ENCODE assay signal across 19 cellular contexts in genomic region chr10:73075829-73076228, GRCh38. TPM values are rescaled to one million over a fixed set of nuclear protein-coding genes. Genes with fewer than 3 reads are reported as not detected.
A peak's percentile ranks its signal among the peaks of the same experiment; 100 is the strongest.
DNase-seq lines count a peak whose midpoint lies in the region; ATAC-seq, FAIRE-seq and TF ChIP-seq lines count a peak whose summit lies in the region.
"Had no signal": no experiment of that assay in that cellular context is flagged by ENCODE, and none has a peak within 500 bp of the region (broad histone marks: within the 10 kb centered on the region; RNA-seq: fewer than 3 reads in every experiment).

No MANE protein-coding gene starts in this region.

- no peak overlapping the region for H3K4me2 ChIP-seq in HepG2 (ENCODE audit: low read depth, low read length)

- H4K20me1 ChIP-seq in HepG2 (ENCODE audit: insufficient read depth, low read length) = peaks cover 58% of the 10 kb centered on the region

- H3K9me3 ChIP-seq in left ventricle myocardium inferior (replicated peaks) (no peaks in the 10 kb centered on the region), HepG2 (ENCODE audit: low read length) (no peaks in the 10 kb centered on the region), sigmoid colon (no peaks in the 10 kb centered on the region), uterus (no peaks in the 10 kb centered on the region)
- H3K9me3 ChIP-seq: Peyer's patch had no signal

- in situ Hi-C loops in HepG2 (cut with HindIII; ENCODE audit: extremely low pct_ligation_motif_present, low pct_unique_long_range_greater_than_20kb) = no loop called here

- H2AFZ ChIP-seq in HepG2 (ENCODE audit: low read length) = no peak overlapping the region

- intact Hi-C loops in left ventricle myocardium inferior (cut with micrococcal nuclease) (no loop called here), Right ventricle myocardium inferior (cut with DNase I) (no loop called here), HepG2 (cut with micrococcal nuclease; ENCODE audit: unreplicated experiment) (no loop called here), sigmoid colon (cut with DNase I) (no loop called here), uterus (cut with DNase I; ENCODE audit: low total_unique reads) (no loop called here)

- no TSS peak for BruUV-seq in HepG2 (replicated peaks; lab: Mats Ljungman, UMichigan)

- H3K9ac ChIP-seq in HepG2 (ENCODE audit: insufficient read depth, low read depth, low read length) = no peak overlapping the region

- POLR2A ChIA-PET in HepG2 (lab: Yijun Ruan, JAX) = no interaction called here

- 91% methylated on average over 3 of the region's 3 CpGs for WGBS in HepG2 (ENCODE audit: low lambda C conversion rate)
- 74 to 95% methylated on average over 3 of the region's 3 CpGs for whole genome bisulfite sequencing in sigmoid colon, 2 donors

- H3K27ac ChIP-seq in left ventricle myocardium inferior (replicated peaks) = peak overlapping the region; percentile 86
- no peak overlapping the region for H3K27ac ChIP-seq in HepG2 (ENCODE audit: extremely low read length, insufficient read depth, low read length)
- peak overlapping the region; percentile 71 to 82 (median 76) for H3K27ac ChIP-seq in sigmoid colon
- H3K27ac ChIP-seq in uterus = peak overlapping the region; percentile 74 to 97

- peak overlapping the region; percentile 50 for H3K4me3 ChIP-seq in left ventricle myocardium inferior
- H3K4me3 ChIP-seq in HepG2 (replicated peaks in 1 of 3; ENCODE audit: insufficient read depth in 1 of 3, low read depth in 2 of 3, low read length in 3 of 3) = no peak overlapping the region
- H3K4me3 ChIP-seq in sigmoid colon = no peak overlapping the region
- no peak overlapping the region for H3K4me3 ChIP-seq in uterus
- H3K4me3 ChIP-seq: Peyer's patch had no signal

- ATAC-seq in Right ventricle myocardium inferior (no peak), HepG2 (no peak)

- H3K4me1 ChIP-seq in left ventricle myocardium inferior = peaks cover 40% of the 10 kb centered on the region
- no peaks in the 10 kb centered on the region for H3K4me1 ChIP-seq in HepG2 (ENCODE audit: insufficient read depth, low read length)
- H3K4me1 ChIP-seq in sigmoid colon = peaks cover 0 to 19% (median 15%) of the 10 kb centered on the region in 4 donors
- H3K4me1 ChIP-seq in uterus = peaks cover 0 to 4% of the 10 kb centered on the region in 2 donors
- H3K4me1 ChIP-seq: Peyer's patch had no signal

- TF ChIP-seq POLR2A in HepG2 (IDR thresholded peaks at IDR 0.05; ENCODE audit: insufficient read depth in 1 of 2, low read depth in 2 of 2, low read length in 2 of 2) (no peak), sigmoid colon (IDR thresholded peaks at IDR 0.05) (no peak), uterus (IDR thresholded peaks at IDR 0.05) (no peak)

- DNase-seq in left ventricle myocardium inferior (no peak), Right ventricle myocardium inferior (ENCODE audit: missing footprints) (no peak), HepG2 (ENCODE audit: low spot score) (no peak), sigmoid colon (no peak), uterus (no peak), NCI-H1694 (lab: John Stamatoyannopoulos, UW) (no peak), occipital lobe (lab: John Stamatoyannopoulos, UW) (no peak)
- no peak for DNase-seq in activated T-cell treated with anti-CD3 and anti-CD28 coated beads, Interleukin-2, amount 50 U/mL, for 48 hours
- DNase-seq: COR-L47, DMS153, EL, H9, Karpas-422, MM.1S, NCI-H1105, NCI-H187 treated with DMSO at 0.1 percent for 48 hours, NCI-H446, NCI-H82, Peyer's patch had no signal

- no peak for TF ChIP-seq EP300 in HepG2 (IDR thresholded peaks at IDR 0.05; ENCODE audit: low read depth in 2 of 2, low read length in 2 of 2)
- no peak for TF ChIP-seq EP300 in HepG2 (CRISPR knock-in tag; IDR thresholded peaks at IDR 0.05; ENCODE audit: borderline replicate concordance)
- TF ChIP-seq EP300 in sigmoid colon (IDR thresholded peaks at IDR 0.05) = no peak

- H3K36me3 ChIP-seq in left ventricle myocardium inferior (peaks cover 47% of the 10 kb centered on the region), HepG2 (replicated peaks in 1 of 2; ENCODE audit: control insufficient read depth in 1 of 2, insufficient read depth in 2 of 2, low read length in 2 of 2) (peaks cover 5 to 51% of the 10 kb centered on the region in 2 experiments; a peak in 3 of 5 replicates), sigmoid colon (peaks cover 0 to 35% (median 3%) of the 10 kb centered on the region in 4 donors), uterus (no peaks in the 10 kb centered on the region)

- peaks cover 55% of the 10 kb centered on the region for H3K79me2 ChIP-seq in HepG2 (ENCODE audit: insufficient read depth, low read length)

- H3K27me3 ChIP-seq in left ventricle myocardium inferior (ENCODE audit: low read depth) (no peaks in the 10 kb centered on the region), HepG2 (ENCODE audit: control insufficient read depth in 1 of 2, insufficient read depth in 2 of 2, low read length in 2 of 2) (no peaks in the 10 kb centered on the region), sigmoid colon (no peaks in the 10 kb centered on the region), uterus (no peaks in the 10 kb centered on the region)
- H3K27me3 ChIP-seq: Peyer's patch had no signal

- no peak for TF ChIP-seq RAD21 in HepG2 (CRISPR knock-in tag; IDR thresholded peaks at IDR 0.05)

- CTCF ChIA-PET in HepG2 (lab: Yijun Ruan, JAX; ENCODE audit: low intra/inter-chr PET ratio, low total read pairs) = no interaction called here

- no peak for FAIRE-seq in HepG2 (lab: Jason Lieb, UNC)

- TF ChIP-seq CTCF in left ventricle myocardium inferior (IDR thresholded peaks at IDR 0.05; ENCODE audit: borderline replicate concordance) (no peak), HepG2 (CRISPR knock-in tag; IDR thresholded peaks at IDR 0.05) (no peak), sigmoid colon (IDR thresholded peaks at IDR 0.05) (no peak), uterus (IDR thresholded peaks at IDR 0.05) (no peak)

TF ChIP-seq in HepG2, 621 proteins besides CTCF, POLR2A, EP300 and RAD21 (continues in another document):
- no peak for TF ChIP-seq HNRNPLL (IDR thresholded peaks at IDR 0.05; ENCODE audit: low read depth, low read length, poor library complexity, severe bottlenecking)
- TF ChIP-seq GPN1 (CRISPR knock-in tag; IDR thresholded peaks at IDR 0.05; ENCODE audit: borderline replicate concordance) = no peak

RNA-seq across cellular contexts. Expression of gene P4HA1, which starts 20.8 kb away (rescaled TPM):
- total RNA-seq in left ventricle myocardium inferior (97.1 TPM), Right ventricle myocardium inferior (77.0 TPM), HepG2 (2016; rRNA removed; fragmentation: Illumina TruSeq; extraction: Trizol) (39.0 and 63.1 TPM in 2 replicates), sigmoid colon (10 to 100 TPM; 15.2 to 25.0 (median 20.0) TPM), uterus (100 to 1,000 TPM in 1 of 4 donors, 10 to 100 TPM in 3; 17.7 to 154 (median 31.2) TPM), occipital lobe (41.3 TPM)
- 11.3 TPM in 2 replicates for total RNA-seq in HepG2 (2016; cell fraction: cytosol; rRNA removed; fragmentation: Illumina TruSeq; extraction: Trizol; ENCODE audit: low read depth)
- 39.0 and 64.4 TPM in 2 replicates for total RNA-seq in HepG2 (2016; cell fraction: insoluble cytoplasmic fraction; rRNA removed; fragmentation: Illumina TruSeq; extraction: Trizol)
- total RNA-seq in HepG2 (2016; cell fraction: membrane; rRNA removed; fragmentation: Illumina TruSeq; extraction: Trizol) = 21.6 and 25.4 TPM in 2 replicates
- total RNA-seq in HepG2 (2016; cell fraction: nucleus; rRNA removed; fragmentation: Illumina TruSeq; extraction: Trizol) = 64.0 and 71.0 TPM in 2 replicates
- polyA plus RNA-seq in HepG2 (2011; rRNA removed) (137 and 196 TPM in 2 replicates), sigmoid colon (10 to 100 TPM in 2 of 3 donors, 1 to 10 TPM in 1; 4.2 to 15.1 (median 11.1) TPM)
- polyA plus RNA-seq in HepG2 (2011; cell fraction: cytosol; rRNA removed) = 76.6 and 126 TPM in 2 replicates
- 43.9 and 52.6 TPM in 2 replicates for polyA plus RNA-seq in HepG2 (2011; cell fraction: nucleus; rRNA removed)
- polyA plus RNA-seq in HepG2 (2012) = 219 and 241 TPM in 2 replicates
- polyA plus RNA-seq in HepG2 (2016; cell fraction: cytosol; fragmentation: Illumina TruSeq; extraction: Trizol; ENCODE audit: low read depth) = 5.6 and 5.7 TPM in 2 replicates
- 28.0 TPM in 2 replicates for polyA plus RNA-seq in HepG2 (2016; cell fraction: insoluble cytoplasmic fraction; fragmentation: Illumina TruSeq; extraction: Trizol; ENCODE audit: low read depth)
- 11.2 and 11.8 TPM in 2 replicates for polyA plus RNA-seq in HepG2 (2016; cell fraction: membrane; fragmentation: Illumina TruSeq; extraction: Trizol; ENCODE audit: low read depth)
- 59.1 and 61.8 TPM in 2 replicates for polyA plus RNA-seq in HepG2 (2016; cell fraction: nucleus; fragmentation: Illumina TruSeq; extraction: Trizol; ENCODE audit: insufficient read depth, low read depth)
- polyA minus RNA-seq in HepG2 (2011; rRNA and poly(A)+ RNA removed; ENCODE audit: low replicate concordance) = 7.7 and 38.5 TPM in 2 replicates
- 92.9 and 99.9 TPM in 2 replicates for polyA minus RNA-seq in HepG2 (2011; cell fraction: cytosol; rRNA and poly(A)+ RNA removed)
- polyA minus RNA-seq in HepG2 (2011; cell fraction: nucleus; rRNA and poly(A)+ RNA removed) = 169 and 183 TPM in 2 replicates

RNA-seq across cellular contexts. Expression of gene NUDT13, which starts 34.4 kb away (rescaled TPM):
- total RNA-seq in left ventricle myocardium inferior = 5.6 TPM
- 3.6 TPM for total RNA-seq in Right ventricle myocardium inferior
- 2.5 and 4.2 TPM in 2 replicates for total RNA-seq in HepG2 (2016; rRNA removed; fragmentation: Illumina TruSeq; extraction: Trizol)
- 0.62 and 0.71 TPM in 2 replicates for total RNA-seq in HepG2 (2016; cell fraction: cytosol; rRNA removed; fragmentation: Illumina TruSeq; extraction: Trizol; ENCODE audit: low read depth)
- total RNA-seq in HepG2 (2016; cell fraction: insoluble cytoplasmic fraction; rRNA removed; fragmentation: Illumina TruSeq; extraction: Trizol) = 2.6 and 3.4 TPM in 2 replicates
- 1.4 and 1.7 TPM in 2 replicates for total RNA-seq in HepG2 (2016; cell fraction: membrane; rRNA removed; fragmentation: Illumina TruSeq; extraction: Trizol)
- total RNA-seq in HepG2 (2016; cell fraction: nucleus; rRNA removed; fragmentation: Illumina TruSeq; extraction: Trizol) = 4.1 and 5.2 TPM in 2 replicates
- 5.0 and 6.5 TPM in 2 replicates for polyA plus RNA-seq in HepG2 (2011; rRNA removed)
- 2.8 and 3.1 TPM in 2 replicates for polyA plus RNA-seq in HepG2 (2011; cell fraction: cytosol; rRNA removed)
- polyA plus RNA-seq in HepG2 (2011; cell fraction: nucleus; rRNA removed) = 8.1 and 8.8 TPM in 2 replicates
- 3.6 and 5.2 TPM in 2 replicates for polyA plus RNA-seq in HepG2 (2012)
- polyA plus RNA-seq in HepG2 (2016; cell fraction: cytosol; fragmentation: Illumina TruSeq; extraction: Trizol; ENCODE audit: low read depth) = 0.85 and 1.0 TPM in 2 replicates
- polyA plus RNA-seq in HepG2 (2016; cell fraction: insoluble cytoplasmic fraction; fragmentation: Illumina TruSeq; extraction: Trizol; ENCODE audit: low read depth) = 3.0 and 4.1 TPM in 2 replicates
- polyA plus RNA-seq in HepG2 (2016; cell fraction: membrane; fragmentation: Illumina TruSeq; extraction: Trizol; ENCODE audit: low read depth) = 1.5 and 1.7 TPM in 2 replicates
- polyA plus RNA-seq in HepG2 (2016; cell fraction: nucleus; fragmentation: Illumina TruSeq; extraction: Trizol; ENCODE audit: insufficient read depth, low read depth) = 8.3 and 9.2 TPM in 2 replicates
- 1.9 and 2.1 TPM in 2 replicates for polyA minus RNA-seq in HepG2 (2011; rRNA and poly(A)+ RNA removed; ENCODE audit: low replicate concordance)
- polyA minus RNA-seq in HepG2 (2011; cell fraction: cytosol; rRNA and poly(A)+ RNA removed) = 1.4 and 1.5 TPM in 2 replicates
- polyA minus RNA-seq in HepG2 (2011; cell fraction: nucleus; rRNA and poly(A)+ RNA removed) = 4.6 and 4.8 TPM in 2 replicates
- total RNA-seq in sigmoid colon = 1 to 10 TPM; 2.1 to 5.4 (median 2.9) TPM
- 1 to 10 TPM; 1.8 to 2.4 (median 1.9) TPM for polyA plus RNA-seq in sigmoid colon
- total RNA-seq in uterus = 1 to 10 TPM in 2 of 4 donors, under 1 TPM in 1, not detected in 1; 0.51 to 1.8 (median 1.1) TPM
- 0.31 TPM for total RNA-seq in occipital lobe
